27 cellular contexts compared by ENCODE assay signal in genomic region chr10:3709456-3709855, GRCh38.
"Had no signal": no experiment of that assay in that cellular context is flagged by ENCODE, and none has a peak within 500 bp of the region (broad histone marks: within the 10 kb centered on the region; RNA-seq: fewer than 3 reads in every experiment).

No MANE protein-coding gene starts in this region.

- DNase-seq: activated B cell treated with CpG ODN at 0.5 μM for 24 hours; activated CD4-positive, alpha-beta memory T cell treated with anti-CD3 and anti-CD28 coated beads, Interleukin-2, amount 10 ng/mL, durations not matched to agents 7 days and 5 days; activated CD4-positive, alpha-beta T cell treated with anti-CD3 and anti-CD28 coated beads for 1 hour; activated CD4-positive, alpha-beta T cell treated with anti-CD3 and anti-CD28 coated beads for 36 hours; activated CD4-positive, alpha-beta T cell treated with anti-CD3 and anti-CD28 coated beads for 48 hours; activated CD4-positive, alpha-beta T cell treated with anti-CD3 and anti-CD28 coated beads, Interleukin-2, amount 10 ng/mL, durations not matched to agents 7 days and 5 days; activated CD4-positive, alpha-beta T cell treated with anti-CD3 and anti-CD28 coated beads, Interleukin-2, amount 50 U/mL, for 48 hours; activated CD8-positive, alpha-beta memory T cell treated with anti-CD3 and anti-CD28 coated beads for 24 hours; activated CD8-positive, alpha-beta memory T cell treated with anti-CD3 and anti-CD28 coated beads, Interleukin-2, amount 10 ng/mL, durations not matched to agents 7 days and 5 days; activated CD8-positive, alpha-beta memory T cell treated with anti-CD3 and anti-CD28 coated beads, Interleukin-2, amount 50 U/mL, for 48 hours; activated CD8-positive, alpha-beta T cell treated with anti-CD3 and anti-CD28 coated beads, Interleukin-2, amount 10 ng/mL, durations not matched to agents 7 days and 5 days; activated effector memory CD4-positive, alpha-beta T cell treated with Interleukin-2 at 50 U/mL for 16 hours; activated gamma-delta T cell; activated naive CD4-positive, alpha-beta T cell treated with anti-CD3 and anti-CD28 coated beads, Interleukin-2, amount 10 ng/mL, durations not matched to agents 7 days and 5 days; activated naive CD4-positive, alpha-beta T cell treated with Interleukin-2 at 50 U/mL for 16 hours; activated naive CD8-positive, alpha-beta T cell treated with anti-CD3 and anti-CD28 coated beads, Interleukin-2, amount 10 ng/mL, durations not matched to agents 7 days and 5 days; activated naive CD8-positive, alpha-beta T cell treated with anti-CD3 and anti-CD28 coated beads, Interleukin-2, amount 50 U/mL, for 24 hours; activated T-cell treated with anti-CD3 and anti-CD28 coated beads, Interleukin-2, amount 50 U/mL, for 24 hours; activated T-cell treated with anti-CD3 and anti-CD28 coated beads, Interleukin-2, amount 50 U/mL, for 48 hours; amygdala; anterior cingulate cortex; body of pancreas; central memory CD4-positive, alpha-beta T cell; T-helper 9 cell had no signal

- H3K9me3 ChIP-seq: body of pancreas had no signal

- ATAC-seq: activated CD4-positive, alpha-beta T cell treated with anti-CD3 and anti-CD28 coated beads for 36 hours; activated CD8-positive, alpha-beta memory T cell treated with anti-CD3 and anti-CD28 coated beads, Interleukin-2, amount 10 ng/mL, durations not matched to agents 7 days and 5 days; activated CD8-positive, alpha-beta T cell treated with anti-CD3 and anti-CD28 coated beads, Interleukin-2, amount 10 ng/mL, durations not matched to agents 7 days and 5 days; activated naive CD8-positive, alpha-beta T cell treated with anti-CD3 and anti-CD28 coated beads, Interleukin-2, amount 50 U/mL, for 24 hours; body of pancreas had no signal

- H3K4me3 ChIP-seq: body of pancreas, breast epithelium had no signal

- H3K4me1 ChIP-seq: body of pancreas, breast epithelium had no signal

- H3K27me3 ChIP-seq: body of pancreas, brain microvascular endothelial cell, breast epithelium had no signal

- H3K27ac ChIP-seq: body of pancreas, brain microvascular endothelial cell, breast epithelium, VCaP had no signal

- H3K36me3 ChIP-seq: brain microvascular endothelial cell, breast epithelium had no signal
